21 cellular contexts compared by ENCODE assay signal in the genomic region with DNA sequence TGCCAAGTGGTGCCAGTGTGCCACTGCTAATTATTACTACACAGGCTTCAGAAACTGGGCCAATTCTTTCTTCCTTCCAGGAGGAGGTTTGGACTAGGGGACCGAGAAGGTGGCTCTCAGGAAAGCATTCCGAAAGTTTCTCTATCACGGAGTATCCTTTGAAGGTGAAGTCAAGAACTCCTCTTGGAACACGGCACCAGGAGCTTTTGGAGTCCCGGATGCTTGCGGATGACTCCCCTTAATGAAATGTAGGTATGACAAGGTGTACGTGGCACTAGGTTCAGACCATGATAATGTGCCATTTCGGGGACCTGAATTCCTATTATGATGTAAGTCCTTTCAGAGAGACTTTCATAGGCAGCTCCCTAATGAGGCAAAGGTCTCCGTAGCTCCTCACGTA.
"Had no signal": no experiment of that assay in that cellular context is flagged by ENCODE, and none has a peak within 500 bp of the region (broad histone marks: within the 10 kb centered on the region; RNA-seq: fewer than 3 reads in every experiment).

No MANE protein-coding gene starts in this region.

- H3K4me1 Mint-ChIP-seq: activated CD8-positive, alpha-beta memory T cell treated with anti-CD3 and anti-CD28 coated beads, Interleukin-2, amount 10 ng/mL, durations not matched to agents 7 days and 5 days; activated naive CD4-positive, alpha-beta T cell treated with anti-CD3 and anti-CD28 coated beads, Interleukin-2, amount 50 U/mL, for 24 hours had no signal

- H3K4me1 ChIP-seq: body of pancreas, Peyer's patch, SJCRH30 had no signal

- H3K4me3 ChIP-seq: body of pancreas, MG63, Peyer's patch, SJCRH30 had no signal

- DNase-seq: activated CD4-positive, alpha-beta T cell treated with anti-CD3 and anti-CD28 coated beads for 4 hours; activated CD8-positive, alpha-beta memory T cell treated with anti-CD3 and anti-CD28 coated beads, Interleukin-2, amount 10 ng/mL, durations not matched to agents 7 days and 5 days; activated effector memory CD4-positive, alpha-beta T cell treated with Interleukin-2 at 50 U/mL for 16 hours; activated naive CD4-positive, alpha-beta T cell; activated T-cell treated with anti-CD3 and anti-CD28 coated beads, Interleukin-2, amount 50 U/mL, for 24 hours; aorta; body of pancreas; NCI-H1105 treated with DMSO at 0.1 percent for 48 hours; NCI-H1436 treated with DMSO at 0.1 percent for 48 hours; NCI-H187 treated with DMSO at 0.1 percent for 48 hours; NCI-H2081 treated with DMSO at 0.1 percent for 48 hours; NCI-H446; NCI-H524; Peyer's patch; Right ventricle myocardium superior had no signal

- H3K27ac ChIP-seq: body of pancreas, KMS-11, Peyer's patch, SJCRH30 had no signal

- H3K36me3 Mint-ChIP-seq: activated CD8-positive, alpha-beta memory T cell treated with anti-CD3 and anti-CD28 coated beads, Interleukin-2, amount 10 ng/mL, durations not matched to agents 7 days and 5 days had no signal

- H3K4me3 Mint-ChIP-seq: activated CD8-positive, alpha-beta memory T cell treated with anti-CD3 and anti-CD28 coated beads, Interleukin-2, amount 10 ng/mL, durations not matched to agents 7 days and 5 days; activated naive CD4-positive, alpha-beta T cell treated with anti-CD3 and anti-CD28 coated beads, Interleukin-2, amount 50 U/mL, for 24 hours; activated T-cell treated with anti-CD3 and anti-CD28 coated beads, Interleukin-2, amount 50 U/mL, for 24 hours; activated T-helper 1 cell treated with anti-CD3 and anti-CD28 coated beads, Interleukin-12 subunit alpha, Interleukin-12 subunit beta, Interleukin-2, Interleukin-4 antibody, amounts not matched to agents 30 ng/mL and 10 ng/mL and 1 ng/mL, durations not matched to agents 14 hours and 24 hours and 36 hours; T-helper 1 cell treated with Interleukin-12 subunit alpha and Interleukin-12 subunit beta and Interleukin-4 antibody, amounts not matched to agents 30 μg/mL and 1 μg/mL, for 36 hours had no signal

- H3K4me2 ChIP-seq: KMS-11 had no signal

- H3K9me3 ChIP-seq: body of pancreas, MG63, Peyer's patch, SJCRH30 had no signal

- H3K27me3 Mint-ChIP-seq: activated CD8-positive, alpha-beta memory T cell treated with anti-CD3 and anti-CD28 coated beads, Interleukin-2, amount 10 ng/mL, durations not matched to agents 7 days and 5 days; activated naive CD4-positive, alpha-beta T cell treated with anti-CD3 and anti-CD28 coated beads, Interleukin-2, amount 50 U/mL, for 24 hours; activated T-cell treated with anti-CD3 and anti-CD28 coated beads, Interleukin-2, amount 50 U/mL, for 24 hours had no signal

- H3K9me3 Mint-ChIP-seq: activated naive CD4-positive, alpha-beta T cell treated with anti-CD3 and anti-CD28 coated beads, Interleukin-2, amount 50 U/mL, for 24 hours; activated T-cell treated with anti-CD3 and anti-CD28 coated beads, Interleukin-2, amount 50 U/mL, for 24 hours; activated T-helper 1 cell treated with anti-CD3 and anti-CD28 coated beads, Interleukin-12 subunit alpha, Interleukin-12 subunit beta, Interleukin-2, Interleukin-4 antibody, amounts not matched to agents 30 ng/mL and 10 ng/mL and 1 ng/mL, durations not matched to agents 14 hours and 24 hours and 36 hours; T-helper 1 cell treated with Interleukin-12 subunit alpha and Interleukin-12 subunit beta and Interleukin-4 antibody, amounts not matched to agents 30 μg/mL and 1 μg/mL, for 36 hours had no signal

- H3K36me3 ChIP-seq: MG63, Peyer's patch, SJCRH30 had no signal

- H3K27ac Mint-ChIP-seq: activated CD8-positive, alpha-beta memory T cell treated with anti-CD3 and anti-CD28 coated beads, Interleukin-2, amount 10 ng/mL, durations not matched to agents 7 days and 5 days; activated naive CD4-positive, alpha-beta T cell treated with anti-CD3 and anti-CD28 coated beads, Interleukin-2, amount 50 U/mL, for 24 hours; activated T-cell treated with anti-CD3 and anti-CD28 coated beads, Interleukin-2, amount 50 U/mL, for 24 hours; activated T-helper 1 cell treated with anti-CD3 and anti-CD28 coated beads, Interleukin-12 subunit alpha, Interleukin-12 subunit beta, Interleukin-2, Interleukin-4 antibody, amounts not matched to agents 30 ng/mL and 10 ng/mL and 1 ng/mL, durations not matched to agents 14 hours and 24 hours and 36 hours; T-helper 1 cell treated with Interleukin-12 subunit alpha and Interleukin-12 subunit beta and Interleukin-4 antibody, amounts not matched to agents 30 μg/mL and 1 μg/mL, for 36 hours had no signal

- H3K27me3 ChIP-seq: body of pancreas, MG63, Peyer's patch, SJCRH30 had no signal
